In genomic region chr22:41951898-41952474, GRCh38 we compare ENCODE assay signal across 11 cellular contexts.
DNase-seq lines count a peak whose midpoint lies in the region; ATAC-seq and TF ChIP-seq lines count a peak whose summit lies in the region.
"Had no signal": no experiment of that assay in that cellular context is flagged by ENCODE, and none has a peak within 500 bp of the region (broad histone marks: within the 10 kb centered on the region; RNA-seq: fewer than 3 reads in every experiment).

SMIM45 (plus strand) TSS chr22:41952150.

- H3K4me3 ChIP-seq in H7 (ENCODE audit: insufficient read depth, low read depth, low read length) (no peak within 1 kb of the TSS), retinal pigment epithelial cell (ENCODE audit: low read length) (no peak within 1 kb of the TSS), PC-9 (no peak within 1 kb of the TSS)

- POLR2A ChIA-PET in PC-9 (lab: Charles Lee; ENCODE audit: unreplicated experiment): interaction anchor here (0.6 kb wide), 1 partner anchor 225 kb away, joined by 5 read pairs; no protein-coding TSS in a partner anchor

- ATAC-seq in GM21529 (IDR thresholded peaks at IDR 0.05; ENCODE audit: unreplicated experiment): no peak
- ATAC-seq: HCT116 had no signal

- no peaks in the 10 kb centered on the region for H3F3A ChIP-seq in PC-9 (ENCODE audit: insufficient read depth, low read depth)

- H3K36me3 ChIP-seq in H7 (replicated peaks; ENCODE audit: control insufficient read depth, insufficient read depth, low read length) (no peaks in the 10 kb centered on the region), PC-9 (ENCODE audit: low read depth) (no peaks in the 10 kb centered on the region)

- no peak within 1 kb of the TSS for H3K4me2 ChIP-seq in PC-9

- intact Hi-C loops in PC-9 (cut with micrococcal nuclease; ENCODE audit: unreplicated experiment): no loop called here

- TF ChIP-seq CTCF in retinal pigment epithelial cell (conservative IDR thresholded peaks at IDR 0.05; ENCODE audit: low read depth, low read length) (peak; percentile 6), PC-9 (conservative IDR thresholded peaks at IDR 0.05) (no peak)

- no peaks in the 10 kb centered on the region for H3K79me2 ChIP-seq in PC-9 (ENCODE audit: low read depth)

- CTCF ChIA-PET in PC-9 (lab: Charles Lee): no interaction called here

- H2AFZ ChIP-seq in PC-9: no peak within 1 kb of the TSS

- H3K4me1 ChIP-seq in PC-9 (replicated peaks; ENCODE audit: insufficient read depth): peaks cover 7% of the 10 kb centered on the region

- no peaks in the 10 kb centered on the region for H3K9me2 ChIP-seq in PC-9 (ENCODE audit: insufficient read depth)

- BruUV-seq in PC-9 (replicated peaks; lab: Mats Ljungman, UMichigan): no TSS peak

- no peak within 1 kb of the TSS for H3K27ac ChIP-seq in PC-9
- H3K27ac ChIP-seq: VCaP had no signal

- no peaks in the 10 kb centered on the region for H4K20me1 ChIP-seq in PC-9 (ENCODE audit: insufficient read depth)

- no peaks in the 10 kb centered on the region for H3K27me3 ChIP-seq in H7 (ENCODE audit: control insufficient read depth, insufficient read depth, low read length)
- H3K27me3 ChIP-seq in PC-9 (ENCODE audit: insufficient read depth, low read depth): no peaks in the 10 kb centered on the region

- no peaks in the 10 kb centered on the region for H3K9me3 ChIP-seq in PC-9 (ENCODE audit: insufficient read depth, low read depth)

- peak; percentile 87 for DNase-seq in H7
- peak; percentile 65 for DNase-seq in NCI-H69 (lab: John Stamatoyannopoulos, UW)
- DNase-seq in germinal center (ENCODE audit: low spot score): peak; percentile 73
- no peak for DNase-seq in retinal pigment epithelial cell (ENCODE audit: low read depth)
- no peak for DNase-seq in PC-9
- no peak for DNase-seq in activated CD4-positive, alpha-beta T cell treated with anti-CD3 and anti-CD28 coated beads for 1 hour
- DNase-seq: mesenchymal stem cell, NCI-H1105 treated with DMSO at 0.1 percent for 48 hours had no signal

Comparison
In these comparisons a context has a peak if more than half of its experiments do, and no peak if none do; other contexts are left out.
1. DNase-seq: peak in H7 (single experiment), NCI-H69 (single experiment) and germinal center (single experiment); none in retinal pigment epithelial cell (single experiment), PC-9 (0 of 2) and activated CD4-positive, alpha-beta T cell treated with anti-CD3 and anti-CD28 coated beads for 1 hour (single experiment).